ENCODE assay signal across 19 cellular contexts in the genomic region with DNA sequence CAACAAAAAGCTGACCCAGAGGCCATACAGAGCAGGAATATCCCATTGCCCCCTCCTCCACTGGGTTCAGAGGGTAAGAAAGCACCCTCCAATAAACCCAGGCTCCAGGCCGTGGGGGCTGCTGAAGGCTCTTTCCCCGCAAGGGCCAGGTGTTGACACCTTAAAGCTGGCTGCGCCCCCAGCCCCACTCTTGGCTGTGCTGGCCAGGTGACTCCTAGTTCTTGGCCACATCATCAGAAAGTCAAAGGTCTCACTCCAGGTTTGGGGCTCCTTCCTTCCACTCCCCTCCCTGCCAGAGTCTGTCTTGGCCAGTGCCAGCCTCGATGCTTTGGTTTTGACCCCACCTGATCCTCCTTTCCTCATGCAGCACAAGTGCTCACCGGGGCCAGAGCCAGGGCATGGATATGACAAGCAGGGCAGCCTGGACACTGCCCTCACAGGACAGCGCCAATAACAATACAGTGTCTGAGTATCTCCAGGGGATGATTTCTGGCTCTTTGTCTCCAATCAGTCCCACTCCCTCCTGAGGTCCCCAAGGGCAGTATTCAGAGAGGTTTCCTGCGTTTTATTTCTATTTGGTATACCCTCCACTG. TPM values are rescaled to one million over a fixed set of nuclear protein-coding genes. Genes with fewer than 3 reads are reported as not detected.
DNase-seq lines count a peak whose midpoint lies in the region; ATAC-seq and TF ChIP-seq lines count a peak whose summit lies in the region.
"Had no signal": no experiment of that assay in that cellular context is flagged by ENCODE, and none has a peak within 500 bp of the region (broad histone marks: within the 10 kb centered on the region; RNA-seq: fewer than 3 reads in every experiment).

No MANE protein-coding gene starts in this region.

- intact Hi-C loops in CD8-positive, alpha-beta T cell (cut with DNase I, micrococcal nuclease): no loop called here

- peaks cover 3% of the 10 kb centered on the region for H3K79me1 ChIP-seq in trophoblast cell (ENCODE audit: low read length)

- no peak overlapping the region for H3K18ac ChIP-seq in trophoblast cell (ENCODE audit: low read length)

- H3K9me2 ChIP-seq in hepatocyte (replicated peaks; ENCODE audit: insufficient read depth): no peaks in the 10 kb centered on the region

- H3K36me3 ChIP-seq in CD8-positive, alpha-beta T cell (ENCODE audit: insufficient read depth, low read length): peaks cover 13% of the 10 kb centered on the region
- no peaks in the 10 kb centered on the region for H3K36me3 ChIP-seq in hepatocyte (replicated peaks; ENCODE audit: insufficient read depth, low read depth)
- peaks cover 0 to 2% of the 10 kb centered on the region in 2 experiments for H3K36me3 ChIP-seq in trophoblast cell (ENCODE audit: control insufficient read depth in 1 of 2, insufficient read depth in 2 of 2, low read length in 2 of 2)
- H3K36me3 ChIP-seq: ovary had no signal

- H3K4ac ChIP-seq in trophoblast cell (ENCODE audit: low read depth, low read length): no peak overlapping the region

- no peaks in the 10 kb centered on the region for H3K4me1 Mint-ChIP-seq in CD8-positive, alpha-beta T cell (ENCODE audit: low read depth)
- H3K4me1 Mint-ChIP-seq in T-helper 17 cell: peaks cover 13% of the 10 kb centered on the region

- no peak overlapping the region for H3K4me3 Mint-ChIP-seq in CD8-positive, alpha-beta T cell
- H3K4me3 Mint-ChIP-seq in T-helper 17 cell: no peak overlapping the region

- H3K79me2 ChIP-seq in hepatocyte (no peaks in the 10 kb centered on the region), trophoblast cell (ENCODE audit: control insufficient read depth, insufficient read depth, low read length, poor library complexity) (no peaks in the 10 kb centered on the region)

- POLR2A ChIA-PET in CD8-positive, alpha-beta T cell (lab: Charles Lee): no interaction called here

- H4K91ac ChIP-seq in trophoblast cell (ENCODE audit: low read depth, low read length): no peak overlapping the region

- no peak overlapping the region for H2BK12ac ChIP-seq in trophoblast cell (ENCODE audit: low read length)

- H4K20me1 ChIP-seq in hepatocyte (ENCODE audit: insufficient read depth, poor library complexity, severe bottlenecking): no peaks in the 10 kb centered on the region

- no peak overlapping the region for H2BK5ac ChIP-seq in trophoblast cell (ENCODE audit: low read depth, low read length, poor library complexity)

- H2BK120ac ChIP-seq in trophoblast cell (ENCODE audit: insufficient read depth, low read length, poor library complexity): no peak overlapping the region

- no peak overlapping the region for H4K8ac ChIP-seq in trophoblast cell (ENCODE audit: low read depth, low read length)

- no peaks in the 10 kb centered on the region for H3K27me3 ChIP-seq in CD8-positive, alpha-beta T cell (ENCODE audit: insufficient read depth, low read length)
- H3K27me3 ChIP-seq in hepatocyte (no peaks in the 10 kb centered on the region), trophoblast cell (ENCODE audit: insufficient read depth, low read length) (no peaks in the 10 kb centered on the region)
- H3K27me3 ChIP-seq: foreskin keratinocyte, ovary, SJSA1 had no signal

- H3K9me3 Mint-ChIP-seq in CD8-positive, alpha-beta T cell: no peaks in the 10 kb centered on the region

- no peaks in the 10 kb centered on the region for H3K27me3 Mint-ChIP-seq in CD8-positive, alpha-beta T cell (ENCODE audit: low read depth)
- no peaks in the 10 kb centered on the region for H3K27me3 Mint-ChIP-seq in T-helper 17 cell

- H3K9ac ChIP-seq in trophoblast cell (ENCODE audit: low read length): no peak overlapping the region

- no peak overlapping the region for H3K23ac ChIP-seq in trophoblast cell (ENCODE audit: low read length)

- no peak overlapping the region for H2AFZ ChIP-seq in hepatocyte
- no peak overlapping the region for H2AFZ ChIP-seq in trophoblast cell (ENCODE audit: insufficient read depth, low read length, poor library complexity)

- H3K14ac ChIP-seq in trophoblast cell (ENCODE audit: low read length): no peak overlapping the region

- 92% methylated on average over 7 of the region's 7 CpGs for WGBS in hepatocyte (ENCODE audit: low lambda C conversion rate, missing lambda C conversion rate)
- WGBS in trophoblast cell (ENCODE audit: extremely low coverage, insufficient coverage, insufficient read length): no CpG with 5 or more reads among the region's 7 CpGs

- no peak overlapping the region for H3K4me2 ChIP-seq in hepatocyte
- no peak overlapping the region for H3K4me2 ChIP-seq in trophoblast cell (ENCODE audit: low read length)

- in situ Hi-C loops in ACHN (cut with HindIII; ENCODE audit: low pct_ligation_motif_present, low pct_unique_long_range_greater_than_20kb, low sequenced_read_pairs): no loop called here

- H3K9me3 ChIP-seq in CD8-positive, alpha-beta T cell (ENCODE audit: low read length): no peaks in the 10 kb centered on the region
- H3K9me3 ChIP-seq in T-helper 17 cell (ENCODE audit: control insufficient read depth, low read length, poor library complexity, severe bottlenecking): no peaks in the 10 kb centered on the region
- H3K9me3 ChIP-seq in hepatocyte (ENCODE audit: low read depth): no peaks in the 10 kb centered on the region
- no peaks in the 10 kb centered on the region for H3K9me3 ChIP-seq in trophoblast cell (ENCODE audit: insufficient read depth, low read depth, low read length)
- H3K9me3 ChIP-seq: ovary, SJSA1 had no signal

- H3K36me3 Mint-ChIP-seq in CD8-positive, alpha-beta T cell: peaks cover 44% of the 10 kb centered on the region
- H3K36me3 Mint-ChIP-seq in T-helper 17 cell (ENCODE audit: low read depth): peaks cover 3% of the 10 kb centered on the region

- DNase-seq in CD8-positive, alpha-beta T cell: no peak
- DNase-seq in T-helper 17 cell (no peak), hepatocyte (ENCODE audit: low spot score) (no peak), trophoblast cell (no peak), ACHN (no peak), NCI-H69 (lab: John Stamatoyannopoulos, UW) (no peak)
- DNase-seq: C1 segment of cervical spinal cord; DMS79; foreskin keratinocyte; NCI-H1417; NCI-H526; stimulated activated CD4-positive, alpha-beta T cell treated with anti-CD3 and anti-CD28 coated beads, Interleukin-2, amount 100 ng/mL, for 48 hours had no signal

- H4K12ac ChIP-seq in trophoblast cell (ENCODE audit: low read depth, low read length): no peak overlapping the region

- H2AK5ac ChIP-seq in trophoblast cell (ENCODE audit: low read length): peak overlapping the region; percentile 19

- H3K27ac Mint-ChIP-seq in CD8-positive, alpha-beta T cell: peak overlapping the region; percentile 70
- H3K27ac Mint-ChIP-seq in T-helper 17 cell: peak overlapping the region; percentile 11

- no peak for ATAC-seq in CD8-positive, alpha-beta T cell
- ATAC-seq in T-helper 17 cell: no peak
- no peak for ATAC-seq in GM21737 (IDR thresholded peaks at IDR 0.05; ENCODE audit: unreplicated experiment)
- ATAC-seq: activated CD4-positive, CD25-positive, alpha-beta regulatory T cell treated with anti-CD3 and anti-CD28 coated beads, Interleukin-2, amount 50 U/mL, for 24 hours; foreskin keratinocyte had no signal

- CTCF ChIA-PET in CD8-positive, alpha-beta T cell (lab: Charles Lee): interaction anchor here (5.5 kb wide), 1 partner anchor 18 kb away, joined by 26 read pairs; no protein-coding TSS in a partner anchor

- no peak for TF ChIP-seq CTCF in CD8-positive, alpha-beta T cell (IDR thresholded peaks at IDR 0.05)
- no peak for TF ChIP-seq CTCF in hepatocyte (IDR thresholded peaks at IDR 0.05; ENCODE audit: poor library complexity)

- H3K4me1 ChIP-seq in CD8-positive, alpha-beta T cell (ENCODE audit: insufficient read depth, low read length): no peaks in the 10 kb centered on the region
- peaks cover 22% of the 10 kb centered on the region for H3K4me1 ChIP-seq in hepatocyte (ENCODE audit: insufficient read depth)
- H3K4me1 ChIP-seq in trophoblast cell (ENCODE audit: control insufficient read depth in 1 of 2, insufficient read depth in 2 of 2, low read length in 2 of 2): peaks cover 18 to 20% of the 10 kb centered on the region in 2 experiments
- H3K4me1 ChIP-seq: SJSA1 had no signal

- no peak overlapping the region for H3K4me3 ChIP-seq in CD8-positive, alpha-beta T cell (ENCODE audit: low read depth, low read length)
- H3K4me3 ChIP-seq in hepatocyte: no peak overlapping the region
- H3K4me3 ChIP-seq in trophoblast cell (ENCODE audit: low read depth, low read length): no peak overlapping the region
- H3K4me3 ChIP-seq: ovary, SJSA1, skin epidermis had no signal

- no peak overlapping the region for H3K27ac ChIP-seq in CD8-positive, alpha-beta T cell (ENCODE audit: low read depth, low read length)
- peak overlapping the region; percentile 59 for H3K27ac ChIP-seq in hepatocyte
- H3K27ac ChIP-seq in trophoblast cell (ENCODE audit: low read depth, low read length): no peak overlapping the region
- H3K27ac ChIP-seq: foreskin keratinocyte, ovary, SJSA1, skin epidermis had no signal

RNA-seq across cellular contexts. Expression of a gene that starts 8.2 kb away (rescaled TPM):
- total RNA-seq in CD8-positive, alpha-beta T cell: under 1 TPM; 0.47 to 0.49 TPM
- total RNA-seq in T-helper 17 cell (under 1 TPM; 0.50 to 0.99 TPM), hepatocyte (41.9 and 54.5 TPM in 2 replicates)
- polyA plus RNA-seq in hepatocyte: 34.8 and 43.1 TPM in 2 replicates
- 6.3 and 7.2 TPM in 2 replicates for polyA plus RNA-seq in trophoblast cell (2013)

RNA-seq across cellular contexts. Expression of a gene that starts 26.3 kb away (rescaled TPM):
- total RNA-seq in CD8-positive, alpha-beta T cell: 10 to 100 TPM; 12.9 to 13.9 TPM
- total RNA-seq in T-helper 17 cell (10 to 100 TPM; 24.4 to 26.1 TPM), hepatocyte (12.8 and 19.5 TPM in 2 replicates)
- 11.0 and 14.5 TPM in 2 replicates for polyA plus RNA-seq in hepatocyte
- polyA plus RNA-seq in trophoblast cell (2013): 0.49 and 0.60 TPM in 2 replicates

RNA-seq across cellular contexts. Expression of a gene that starts 27.7 kb away (rescaled TPM):
- under 1 TPM; 0.25 to 0.49 TPM for total RNA-seq in CD8-positive, alpha-beta T cell
- total RNA-seq in T-helper 17 cell (under 1 TPM in 1 of 2 donors, not detected in 1; 0.90 TPM), hepatocyte (1,128 and 1,263 TPM in 2 replicates)
- 613 and 763 TPM in 2 replicates for polyA plus RNA-seq in hepatocyte
- 0.42 and 0.44 TPM in 2 replicates for polyA plus RNA-seq in trophoblast cell (2013)
- total RNA-seq: foreskin keratinocyte, HT1080 had no signal

RNA-seq across cellular contexts. Expression of a gene that starts 32.8 kb away (rescaled TPM):
- not detected for total RNA-seq in CD8-positive, alpha-beta T cell
- total RNA-seq in T-helper 17 cell: not detected
- total RNA-seq in hepatocyte: not detected in 2 replicates
- not detected in 2 replicates for polyA plus RNA-seq in hepatocyte
- polyA plus RNA-seq in trophoblast cell (2013): not detected in 2 replicates
- total RNA-seq: activated CD8-positive, alpha-beta memory T cell treated with anti-CD3 and anti-CD28 coated beads for 36 hours; foreskin keratinocyte; HT1080; ovary; SJSA1 had no signal
- polyA plus RNA-seq: foreskin keratinocyte, ovary had no signal

RNA-seq across cellular contexts. Expression of a gene that starts 40.5 kb away (rescaled TPM):
- 10 to 100 TPM; 26.8 to 27.5 TPM for total RNA-seq in CD8-positive, alpha-beta T cell
- total RNA-seq in T-helper 17 cell: 10 to 100 TPM; 24.6 to 30.7 TPM
- total RNA-seq in hepatocyte: 81.6 and 82.9 TPM in 2 replicates
- 118 and 122 TPM in 2 replicates for polyA plus RNA-seq in hepatocyte
- 43.5 and 44.3 TPM in 2 replicates for polyA plus RNA-seq in trophoblast cell (2013)

Comparison
In these comparisons a context has a peak if more than half of its experiments do, and no peak if none do; other contexts are left out.
1. RNA of a gene that starts 8.2 kb away (total RNA-seq): 41.9 to 54.5 TPM in hepatocyte; 0.50 to 0.99 TPM in T-helper 17 cell and 0.47 to 0.49 TPM in CD8-positive, alpha-beta T cell; every median in the first group is over 10 times any median in the second.
2. RNA of a gene that starts 27.7 kb away (total RNA-seq): 1,128 to 1,263 TPM in hepatocyte; 0.90 TPM in T-helper 17 cell and 0.25 to 0.49 TPM in CD8-positive, alpha-beta T cell; every median in the first group is over 100 times any median in the second.